9 cellular contexts compared by ENCODE assay signal in the genomic region with DNA sequence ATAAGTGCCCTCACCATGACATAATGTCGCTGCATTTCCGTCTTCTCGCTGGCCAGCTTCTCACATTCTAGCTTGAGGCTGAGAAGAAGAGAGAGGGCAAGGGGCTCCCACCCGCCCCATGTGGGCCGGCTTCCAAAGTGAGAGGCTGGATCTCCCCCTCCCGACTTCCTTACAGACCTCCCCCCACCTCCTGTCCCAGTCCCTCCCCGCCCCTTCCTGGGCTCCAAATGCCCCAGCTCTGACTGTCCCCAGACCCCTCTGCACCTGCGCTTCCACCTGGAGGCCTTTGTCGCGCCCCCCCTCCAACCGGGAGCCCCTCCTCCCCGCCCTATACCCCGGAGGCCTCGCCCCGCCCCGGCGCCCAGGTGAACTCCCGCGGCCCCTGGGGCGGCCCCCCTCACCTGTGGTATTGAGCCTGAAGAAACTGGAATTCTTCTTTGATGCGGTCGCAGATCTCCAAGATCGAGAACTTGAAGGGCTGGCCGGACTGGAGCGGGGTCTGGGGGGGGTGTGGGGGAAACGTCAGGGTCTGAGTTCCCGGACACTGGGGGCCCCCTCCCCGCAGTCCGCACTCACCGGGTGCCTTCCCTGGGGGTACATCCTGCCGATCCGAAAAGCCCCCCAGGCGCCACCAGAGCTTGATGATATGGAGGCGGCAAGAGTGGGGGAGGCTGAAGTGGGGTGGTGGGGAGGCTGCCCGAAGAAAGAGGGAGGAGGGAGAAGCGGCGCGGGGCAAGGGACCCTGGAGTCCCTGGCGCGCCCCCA. TPM values are rescaled to one million over a fixed set of nuclear protein-coding genes. Genes with fewer than 3 reads are reported as not detected.
A peak's percentile ranks its signal among the peaks of the same experiment; 100 is the strongest.
DNase-seq lines count a peak whose midpoint lies in the region; ATAC-seq and TF ChIP-seq lines count a peak whose summit lies in the region.
"Had no signal": no experiment of that assay in that cellular context is flagged by ENCODE, and none has a peak within 500 bp of the region (broad histone marks: within the 10 kb centered on the region; RNA-seq: fewer than 3 reads in every experiment).

No MANE protein-coding gene starts in this region.

- intact Hi-C loops in mucosa of descending colon (cut with DNase I, micrococcal nuclease): no loop called here

- TF ChIP-seq CTCF in AG04450 (IDR thresholded peaks at IDR 0.05; ENCODE audit: low read depth, low read length): no peak
- no peak for TF ChIP-seq CTCF in coronary artery (IDR thresholded peaks at IDR 0.05)
- TF ChIP-seq CTCF in mucosa of descending colon (IDR thresholded peaks at IDR 0.05): no peak

- POLR2A ChIA-PET in AG04450 (lab: Yijun Ruan, JAX): interaction anchor here (0.6 kb wide), 1 partner anchor 23 kb away, joined by 5 read pairs; no protein-coding TSS in a partner anchor

- no peaks in the 10 kb centered on the region; the same call in 1 of the 2 replicates for H3K9me3 ChIP-seq in AG04450 (ENCODE audit: control insufficient read depth, insufficient read depth, low read length)
- no peaks in the 10 kb centered on the region for H3K9me3 ChIP-seq in MG63
- no peaks in the 10 kb centered on the region for H3K9me3 ChIP-seq in mucosa of descending colon

- ATAC-seq in mucosa of descending colon (peak; percentile 7), GM19395 (IDR thresholded peaks at IDR 0.05; ENCODE audit: unreplicated experiment) (no peak), GM21528 (IDR thresholded peaks at IDR 0.05; ENCODE audit: low FRiP score, unreplicated experiment) (no peak), HG02763 (IDR thresholded peaks at IDR 0.05; ENCODE audit: unreplicated experiment) (no peak)

- DNase-seq in AG04450 (ENCODE audit: low read depth, low spot score) (no peak), MG63 (no peak), coronary artery (ENCODE audit: low spot score) (no peak), mucosa of descending colon (peak in 2 of 3 donors; percentile 52 to 65), GM19240 (ENCODE audit: insufficient read length, low spot score) (no peak)

- peaks cover 6% of the 10 kb centered on the region for H3K4me1 ChIP-seq in mucosa of descending colon (ENCODE audit: low read depth)

- H3K4me3 ChIP-seq in AG04450 (ENCODE audit: low read depth, low read length) (peak overlapping the region; percentile 41), MG63 (peak overlapping the region; percentile 29), coronary artery (peak overlapping the region; percentile 82), mucosa of descending colon (peak overlapping the region; percentile 34)

- H3K36me3 ChIP-seq in MG63: no peaks in the 10 kb centered on the region
- H3K36me3 ChIP-seq in mucosa of descending colon (ENCODE audit: low read depth): no peaks in the 10 kb centered on the region

- no peak overlapping the region for H3K27ac ChIP-seq in AG04450 (ENCODE audit: low read depth, low read length)
- peak overlapping the region; percentile 14 to 55 for H3K27ac ChIP-seq in coronary artery

- CTCF ChIA-PET in AG04450 (lab: Charles Lee): no interaction called here

- H3K27me3 ChIP-seq in AG04450 (ENCODE audit: control insufficient read depth, insufficient read depth, low read length): peaks cover 60% of the 10 kb centered on the region
- no peaks in the 10 kb centered on the region for H3K27me3 ChIP-seq in MG63

RNA-seq across cellular contexts. Expression of a gene that starts 0.6 kb away (rescaled TPM):
- 0.47 and 0.82 TPM in 2 replicates for polyA plus RNA-seq in AG04450 (2011; rRNA removed)
- polyA minus RNA-seq in AG04450 (2011; rRNA and poly(A)+ RNA removed): 0.30 and 0.60 TPM in 2 replicates
- 1.5 and 4.1 TPM in 2 replicates for total RNA-seq in MG63 (2014; rRNA removed; shearing (Covaris generic); ENCODE audit: low replicate concordance)
- 10 to 100 TPM; 40.0 to 66.5 (median 63.5) TPM for total RNA-seq in mucosa of descending colon

RNA-seq across cellular contexts. Expression of a gene that starts 33.8 kb away (rescaled TPM):
- polyA plus RNA-seq in AG04450 (2011; rRNA removed): 317 and 392 TPM in 2 replicates
- polyA minus RNA-seq in AG04450 (2011; rRNA and poly(A)+ RNA removed): 348 and 444 TPM in 2 replicates
- total RNA-seq in MG63 (2014; rRNA removed; shearing (Covaris generic); ENCODE audit: low replicate concordance): 165 and 217 TPM in 2 replicates
- 100 to 1,000 TPM; 427 to 664 (median 556) TPM for total RNA-seq in mucosa of descending colon

RNA-seq across cellular contexts. Expression of a gene that starts 51.1 kb away (rescaled TPM):
- 0.51 and 0.72 TPM in 2 replicates for polyA plus RNA-seq in AG04450 (2011; rRNA removed)
- 0.41 and 0.52 TPM in 2 replicates for polyA minus RNA-seq in AG04450 (2011; rRNA and poly(A)+ RNA removed)
- total RNA-seq in MG63 (2014; rRNA removed; shearing (Covaris generic); ENCODE audit: low replicate concordance): not detected in 2 replicates
- 1 to 10 TPM; 1.8 to 4.1 (median 3.0) TPM for total RNA-seq in mucosa of descending colon
- total RNA-seq: myocyte had no signal

Comparison
In these comparisons a context has a peak if more than half of its experiments do, and no peak if none do; other contexts are left out.
1. DNase-seq: peak in mucosa of descending colon (2 of 3); none in AG04450 (single experiment), MG63 (single experiment), coronary artery (single experiment) and GM19240 (single experiment).
2. H3K4me3 ChIP-seq: peak in every context shown above with its lines; median percentile 82 in coronary artery; 41 in AG04450; 34 in mucosa of descending colon; 29 in MG63.